11 cellular contexts compared by ENCODE assay signal in the genomic region with DNA sequence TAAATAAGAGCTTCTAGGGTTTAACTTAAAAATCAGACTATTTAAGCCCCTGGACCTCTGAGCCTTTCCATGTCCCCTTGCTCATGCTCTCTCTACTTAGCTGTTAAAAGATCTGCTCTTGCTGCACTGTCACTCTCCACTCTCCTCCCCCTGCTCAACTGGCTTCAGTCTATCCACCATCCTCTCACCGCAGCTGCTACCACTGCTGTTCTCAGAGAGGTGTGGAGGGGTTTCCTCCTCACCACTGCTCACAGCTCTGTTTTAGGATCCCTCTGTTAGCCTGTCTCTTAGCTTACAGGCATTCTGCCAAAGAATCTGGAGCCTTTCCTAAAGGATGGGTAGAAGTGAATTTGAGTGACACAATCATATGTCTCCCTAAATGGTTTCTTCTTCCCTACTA. TPM values are rescaled to one million over a fixed set of nuclear protein-coding genes. Genes with fewer than 3 reads are reported as not detected.
DNase-seq lines count a peak whose midpoint lies in the region; ATAC-seq and TF ChIP-seq lines count a peak whose summit lies in the region.
"Had no signal": no experiment of that assay in that cellular context is flagged by ENCODE, and none has a peak within 500 bp of the region (broad histone marks: within the 10 kb centered on the region; RNA-seq: fewer than 3 reads in every experiment).

No MANE protein-coding gene starts in this region.

- peak; percentile 45 for ATAC-seq in GM19043 (IDR thresholded peaks at IDR 0.05; ENCODE audit: low read depth, unreplicated experiment)
- peak; percentile 61 for ATAC-seq in HG02623 (IDR thresholded peaks at IDR 0.05; ENCODE audit: unreplicated experiment)
- ATAC-seq in HG03571 (IDR thresholded peaks at IDR 0.05; ENCODE audit: unreplicated experiment): peak; percentile 48
- no peak for ATAC-seq in GM18517 (IDR thresholded peaks at IDR 0.05; ENCODE audit: unreplicated experiment)

- no peak overlapping the region for H3K4me3 Mint-ChIP-seq in osteocyte (ENCODE audit: unreplicated experiment)

- TF ChIP-seq CTCF in osteocyte (IDR thresholded peaks at IDR 0.05): no peak

- no peaks in the 10 kb centered on the region for H3K36me3 Mint-ChIP-seq in osteocyte (ENCODE audit: unreplicated experiment)

- peak overlapping the region; percentile 46 for H3K27ac Mint-ChIP-seq in osteocyte (ENCODE audit: unreplicated experiment)
- H3K27ac Mint-ChIP-seq: progenitor cell of endocrine pancreas had no signal

- H3K4me1 Mint-ChIP-seq in osteocyte (ENCODE audit: unreplicated experiment): peaks cover 32% of the 10 kb centered on the region

- H3K27me3 Mint-ChIP-seq in osteocyte (ENCODE audit: unreplicated experiment): no peaks in the 10 kb centered on the region
- H3K27me3 Mint-ChIP-seq: progenitor cell of endocrine pancreas had no signal

- DNase-seq in osteocyte (ENCODE audit: extremely low spot score, unreplicated experiment) (no peak), T1000 (lab: John Stamatoyannopoulos, UW) (no peak)
- DNase-seq in activated naive CD4-positive, alpha-beta T cell treated with anti-CD3 and anti-CD28 coated beads, Interleukin-2, amount 50 U/mL, for 16 hours: no peak
- DNase-seq: activated CD4-positive, alpha-beta T cell treated with anti-CD3 and anti-CD28 coated beads, Interleukin-2, amount 50 U/mL, for 1 hour; COR-L47; NCI-H2029 treated with DMSO at 0.1 percent for 48 hours had no signal

- peaks cover 9% of the 10 kb centered on the region for H3K9me3 Mint-ChIP-seq in osteocyte (ENCODE audit: unreplicated experiment)

RNA-seq across cellular contexts. Expression of a gene that starts 43.7 kb away (rescaled TPM):
- total RNA-seq in osteocyte: 45.5 and 46.6 TPM in 2 replicates
